8 cellular contexts compared by ENCODE assay signal in genomic region chr2:41869542-41870256, GRCh38.
DNase-seq lines count a peak whose midpoint lies in the region; ATAC-seq and TF ChIP-seq lines count a peak whose summit lies in the region.

No MANE protein-coding gene starts in this region.

- H3K27me3 Mint-ChIP-seq in endothelial cell (ENCODE audit: unreplicated experiment): peaks cover 3% of the 10 kb centered on the region

- H3K9me3 Mint-ChIP-seq in endothelial cell (ENCODE audit: unreplicated experiment): no peaks in the 10 kb centered on the region

- peaks cover 8% of the 10 kb centered on the region for H3K4me1 Mint-ChIP-seq in endothelial cell (ENCODE audit: unreplicated experiment)

- H3K4me3 Mint-ChIP-seq in endothelial cell (ENCODE audit: unreplicated experiment): no peak overlapping the region

- peak; percentile 75 for DNase-seq in GM12865 (ENCODE audit: low read depth)
- DNase-seq in NCI-H774 (lab: John Stamatoyannopoulos, UW): peak; percentile 37
- peak; percentile 31 to 60 (median 51) for DNase-seq in activated CD8-positive, alpha-beta memory T cell treated with anti-CD3 and anti-CD28 coated beads for 48 hours (ENCODE audit: low read depth in 2 of 3, low spot score in 2 of 3)
- DNase-seq in endothelial cell (ENCODE audit: low spot score): peak; percentile 84
- peak; percentile 80 for DNase-seq in midbrain (lab: John Stamatoyannopoulos, UW)
- DNase-seq in stimulated activated CD8-positive, alpha-beta memory T cell treated with anti-CD3 and anti-CD28 coated beads, Interleukin-4, amount 100 ng/mL, for 24 hours (ENCODE audit: low read depth): peak; percentile 62

- ATAC-seq in HG02623 (IDR thresholded peaks at IDR 0.05; ENCODE audit: unreplicated experiment) (peak; percentile 79), HG02852 (IDR thresholded peaks at IDR 0.05; ENCODE audit: unreplicated experiment) (no peak)

- peak; percentile 83 for TF ChIP-seq CTCF in GM12865 (IDR thresholded peaks at IDR 0.05; ENCODE audit: insufficient read depth, low read depth, low read length, missing control alignments)
- peak; percentile 87 for TF ChIP-seq CTCF in endothelial cell (IDR thresholded peaks at IDR 0.05; ENCODE audit: unreplicated experiment)

- H3K4me3 ChIP-seq in GM12865 (ENCODE audit: low read depth, low read length): no peak overlapping the region

- H3K27ac Mint-ChIP-seq in endothelial cell (ENCODE audit: unreplicated experiment): no peak overlapping the region

- no peaks in the 10 kb centered on the region for H3K36me3 Mint-ChIP-seq in endothelial cell (ENCODE audit: low read depth, unreplicated experiment)
